19 cellular contexts compared by ENCODE assay signal in genomic region chr3:183799471-183799870, GRCh38.
"Had no signal": no experiment of that assay in that cellular context is flagged by ENCODE, and none has a peak within 500 bp of the region (broad histone marks: within the 10 kb centered on the region; RNA-seq: fewer than 3 reads in every experiment).

No MANE protein-coding gene starts in this region.

- ATAC-seq: activated CD4-positive, alpha-beta T cell treated with anti-CD3 and anti-CD28 coated beads for 36 hours; gastrocnemius medialis; stimulated activated naive B cell treated with anti-CD40 and anti-IgM and Interleukin-4, amounts not matched to agents 10 μg/mL and 1 μg/mL and 100 μg/mL, for 72 hours had no signal

- DNase-seq: activated B cell treated with CpG ODN at 0.5 μM for 24 hours; activated CD4-positive, alpha-beta memory T cell treated with anti-CD3 and anti-CD28 coated beads for 36 hours; activated CD4-positive, alpha-beta T cell treated with anti-CD3 and anti-CD28 coated beads for 36 hours; activated naive CD4-positive, alpha-beta T cell treated with Interleukin-2 at 50 U/mL for 16 hours; activated naive CD8-positive, alpha-beta T cell treated with anti-CD3 and anti-CD28 coated beads, Interleukin-2, amount 10 ng/mL, durations not matched to agents 7 days and 5 days; activated T-cell treated with anti-CD3 and anti-CD28 coated beads, Interleukin-2, amount 50 U/mL, for 48 hours; amniotic stem cell; effector CD8-positive, alpha-beta T cell; gastrocnemius medialis; left cardiac atrium; sigmoid colon; stimulated activated CD4-positive, alpha-beta T cell treated with anti-CD3 and anti-CD28 coated beads, Interleukin-2, amount 100 ng/mL, for 48 hours; stimulated activated CD8-positive, alpha-beta memory T cell treated with anti-CD3 and anti-CD28 coated beads, Interleukin-4, amount 100 ng/mL, for 48 hours; stimulated activated naive B cell treated with anti-CD40 and anti-IgM and Interleukin-4, amounts not matched to agents 10 μg/mL and 1 μg/mL and 100 μg/mL, for 72 hours; T-helper 1 cell; T-helper 9 cell; tibial artery had no signal

- H3K27me3 ChIP-seq: esophagus muscularis mucosa, gastrocnemius medialis, neural progenitor cell, sigmoid colon, tibial artery had no signal

- H3K27ac ChIP-seq: esophagus muscularis mucosa, gastrocnemius medialis, neural progenitor cell, sigmoid colon, tibial artery had no signal

- H3K4me3 ChIP-seq: esophagus muscularis mucosa, gastrocnemius medialis, neural progenitor cell, sigmoid colon, tibial artery had no signal
